ENCODE assay signal across 8 cellular contexts in genomic region chr4:185211035-185211434, GRCh38. TPM values are rescaled to one million over a fixed set of nuclear protein-coding genes. Genes with fewer than 3 reads are reported as not detected.
DNase-seq lines count a peak whose midpoint lies in the region; ATAC-seq and TF ChIP-seq lines count a peak whose summit lies in the region.

No MANE protein-coding gene starts in this region.

- no peaks in the 10 kb centered on the region for H4K20me1 ChIP-seq in fibroblast of lung (ENCODE audit: control insufficient read depth, extremely low read depth, insufficient read depth, low read length)

- H3K27ac ChIP-seq in RWPE2 (ENCODE audit: poor library complexity, severe bottlenecking) (no peak overlapping the region), fibroblast of lung (ENCODE audit: insufficient read depth, low read length) (peak overlapping the region; percentile 81), sigmoid colon (peak overlapping the region; percentile 86 to 98 (median 90))

- peak overlapping the region; percentile 63 for H3K9ac ChIP-seq in fibroblast of lung (ENCODE audit: insufficient read depth, low read length)

- H3K4me3 ChIP-seq in RWPE2 (ENCODE audit: severe bottlenecking) (peak overlapping the region; percentile 72), fibroblast of lung (replicated peaks in 1 of 4; ENCODE audit: control extremely low read depth in 1 of 4, insufficient read depth in 1 of 4, low read depth in 3 of 4, low read length in 4 of 4) (peak overlapping the region; percentile 70 to 91 (median 86)), sigmoid colon (peak overlapping the region; percentile 45 to 90 (median 89))

- no peak for DNase-seq in RWPE2 (ENCODE audit: low spot score)
- DNase-seq in fibroblast of lung (ENCODE audit: low read depth in 2 of 2) = peak in 1 of 2 donors; percentile 20
- no peak for DNase-seq in sigmoid colon
- no peak for DNase-seq in SHP77 (lab: John Stamatoyannopoulos, UW)

- H3K4me2 ChIP-seq in fibroblast of lung (ENCODE audit: extremely low read depth, insufficient read depth, low read length) = peak overlapping the region; percentile 79

- peaks cover 36% of the 10 kb centered on the region for H3K79me2 ChIP-seq in fibroblast of lung (ENCODE audit: control insufficient read depth, insufficient read depth, low read length)

- ATAC-seq in RWPE2 (ENCODE audit: low read depth) (no peak), GM18870 (IDR thresholded peaks at IDR 0.05; ENCODE audit: unreplicated experiment) (no peak), GM21526 (IDR thresholded peaks at IDR 0.05; ENCODE audit: low FRiP score, unreplicated experiment) (no peak), GM19395 (IDR thresholded peaks at IDR 0.05; ENCODE audit: unreplicated experiment) (no peak)

- TF ChIP-seq CTCF in RWPE2 (IDR thresholded peaks at IDR 0.05; ENCODE audit: poor library complexity, severe bottlenecking) = no peak
- no peak for TF ChIP-seq CTCF in fibroblast of lung (conservative IDR thresholded peaks at IDR 0.05 in 1 of 2, IDR thresholded peaks at IDR 0.05 in 1 of 2; ENCODE audit: low read depth in 1 of 2, low read length in 2 of 2)
- TF ChIP-seq CTCF in sigmoid colon (IDR thresholded peaks at IDR 0.05) = no peak

- no peaks in the 10 kb centered on the region for H3K36me3 ChIP-seq in RWPE2 (ENCODE audit: low read depth)
- H3K36me3 ChIP-seq in fibroblast of lung (ENCODE audit: control insufficient read depth, insufficient read depth, low read length) = no peaks in the 10 kb centered on the region
- H3K36me3 ChIP-seq in sigmoid colon = no peaks in the 10 kb centered on the region

- H2AFZ ChIP-seq in fibroblast of lung (ENCODE audit: low read length) = peak overlapping the region; percentile 90

- no peak for TF ChIP-seq EP300 in sigmoid colon (IDR thresholded peaks at IDR 0.05)

- intact Hi-C loops in sigmoid colon (cut with DNase I) = loop anchor here (10.0 kb wide), 1 partner anchor 524 kb away; no protein-coding TSS in a partner anchor

- H3K4me1 ChIP-seq in RWPE2 (ENCODE audit: insufficient read depth, poor library complexity, severe bottlenecking) (peaks cover 9% of the 10 kb centered on the region), fibroblast of lung (ENCODE audit: control insufficient read depth, extremely low read depth, insufficient read depth, low read length) (no peaks in the 10 kb centered on the region), sigmoid colon (peaks cover 0 to 43% (median 28%) of the 10 kb centered on the region in 4 donors)

- H3K9me3 ChIP-seq in RWPE2 (ENCODE audit: severe bottlenecking) = no peaks in the 10 kb centered on the region
- no peaks in the 10 kb centered on the region for H3K9me3 ChIP-seq in fibroblast of lung (ENCODE audit: control insufficient read depth, insufficient read depth, low read depth, low read length)
- no peaks in the 10 kb centered on the region for H3K9me3 ChIP-seq in sigmoid colon

- 71 to 73% methylated on average over 5 of the region's 5 CpGs for WGBS in sigmoid colon, 2 donors

- peak; percentile 12 for TF ChIP-seq POLR2A in GM18526 (IDR thresholded peaks at IDR 0.05; ENCODE audit: extremely low read depth, insufficient read length)
- no peak for TF ChIP-seq POLR2A in sigmoid colon (IDR thresholded peaks at IDR 0.05)

- H3K27me3 ChIP-seq in RWPE2 (ENCODE audit: insufficient read depth, poor library complexity, severe bottlenecking) (no peaks in the 10 kb centered on the region), fibroblast of lung (ENCODE audit: control insufficient read depth, insufficient read depth, low read length) (no peaks in the 10 kb centered on the region), sigmoid colon (no peaks in the 10 kb centered on the region)

RNA-seq across cellular contexts. Expression of gene SNX25, which starts 1.6 kb away (rescaled TPM):
- total RNA-seq in fibroblast of lung = 29.0 and 32.9 TPM in 2 replicates
- polyA plus RNA-seq in fibroblast of lung = 10.3 and 11.1 TPM in 2 replicates
- polyA plus RNA-seq in fibroblast of lung (2012) = 7.8 and 9.0 TPM in 2 replicates
- polyA minus RNA-seq in fibroblast of lung (ENCODE audit: low replicate concordance) = 5.1 and 25.2 TPM in 2 replicates
- total RNA-seq in sigmoid colon = 10 to 100 TPM; 22.7 to 40.5 (median 38.4) TPM
- 1 to 10 TPM; 2.5 to 7.7 (median 4.8) TPM for polyA plus RNA-seq in sigmoid colon

RNA-seq across cellular contexts. Expression of gene CFAP97, which starts 7.2 kb away (rescaled TPM):
- total RNA-seq in fibroblast of lung = 39.3 and 42.1 TPM in 2 replicates
- polyA plus RNA-seq in fibroblast of lung = 41.7 and 50.8 TPM in 2 replicates
- polyA plus RNA-seq in fibroblast of lung (2012) = 20.6 and 22.6 TPM in 2 replicates
- 3.3 and 5.6 TPM in 2 replicates for polyA minus RNA-seq in fibroblast of lung (ENCODE audit: low replicate concordance)
- total RNA-seq in sigmoid colon = 10 to 100 TPM; 33.8 to 46.4 (median 37.3) TPM
- 1 to 10 TPM; 4.4 to 8.3 (median 7.8) TPM for polyA plus RNA-seq in sigmoid colon
